In the genomic region with DNA sequence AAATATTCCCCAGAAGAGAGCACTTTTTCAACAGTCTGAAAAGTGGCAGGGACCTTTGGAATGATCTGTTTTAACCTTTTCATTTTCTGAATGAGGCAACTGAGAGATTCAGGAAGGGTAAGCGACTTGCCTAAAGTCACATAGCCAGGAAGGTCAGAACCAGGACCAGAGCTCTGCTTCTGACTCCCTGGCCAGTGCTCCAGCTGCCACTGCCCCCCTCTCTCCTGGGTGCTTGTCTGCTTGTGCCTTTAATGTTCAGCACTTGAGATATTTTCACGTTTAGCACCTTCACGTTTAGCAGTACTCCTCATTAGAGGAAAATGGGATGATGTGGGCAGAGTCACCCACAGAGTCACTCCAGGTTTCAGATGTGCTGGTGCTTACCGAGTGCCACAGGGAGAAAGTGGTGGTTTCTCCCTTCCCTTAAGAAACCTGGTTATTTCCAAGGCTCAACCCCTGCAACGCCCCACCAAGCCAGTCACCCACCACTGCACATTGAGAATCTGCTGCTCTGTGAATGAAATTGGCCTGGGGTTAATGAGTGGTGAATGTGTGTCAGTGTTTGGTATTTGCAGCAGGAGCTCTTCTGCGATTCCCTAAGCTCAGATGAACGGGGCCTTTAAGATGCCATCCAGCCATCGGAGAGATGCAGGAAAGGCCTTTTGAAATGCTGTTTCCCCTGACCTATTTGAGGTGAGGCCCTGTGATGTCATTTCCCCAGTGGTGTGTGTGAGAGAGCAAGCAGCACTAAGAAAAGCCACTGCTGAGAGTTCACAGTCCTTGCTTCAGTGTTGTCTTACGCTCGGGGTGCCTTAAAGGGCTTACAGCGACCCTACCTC, we compare ENCODE assay signal across 9 cellular contexts.
DNase-seq lines count a peak whose midpoint lies in the region; ATAC-seq and TF ChIP-seq lines count a peak whose summit lies in the region.
"Had no signal": no experiment of that assay in that cellular context is flagged by ENCODE, and none has a peak within 500 bp of the region (broad histone marks: within the 10 kb centered on the region; RNA-seq: fewer than 3 reads in every experiment).

No MANE protein-coding gene starts in this region.

- H3K27ac ChIP-seq in neuronal stem cell (replicated peaks; ENCODE audit: low read length) (peak overlapping the region; percentile 75), tibial artery (peak overlapping the region; percentile 58 to 65)

- DNase-seq in activated CD8-positive, alpha-beta T cell treated with anti-CD3 and anti-CD28 coated beads for 36 hours: peak; percentile 84
- DNase-seq in epithelial cell of esophagus (ENCODE audit: low read depth) (peak; percentile 54), neuronal stem cell (ENCODE audit: low spot score) (peak; percentile 51), tibial artery (peak in 1 of 2 donors; percentile 61), NCI-H524 treated with DMSO at 0.1 percent for 48 hours (lab: John Stamatoyannopoulos, UW) (no peak), NCI-H1436 (lab: John Stamatoyannopoulos, UW) (no peak)

- H3K79me1 ChIP-seq in neuronal stem cell (ENCODE audit: low read depth, low read length): peaks cover 1% of the 10 kb centered on the region

- H3K14ac ChIP-seq in neuronal stem cell (ENCODE audit: low read length): no peak overlapping the region

- H2BK5ac ChIP-seq in neuronal stem cell (ENCODE audit: low read length): no peak overlapping the region

- H4K8ac ChIP-seq in neuronal stem cell (ENCODE audit: low read depth, low read length): no peak overlapping the region

- no peak overlapping the region for H2BK120ac ChIP-seq in neuronal stem cell (ENCODE audit: low read depth, low read length)

- H2BK15ac ChIP-seq in neuronal stem cell (ENCODE audit: low read length): no peak overlapping the region

- no CpG with 5 or more reads among the region's 11 CpGs for WGBS in neuronal stem cell (ENCODE audit: extremely low coverage in 2 of 2, insufficient read length in 2 of 2, insufficient replicate concordance in 1 of 2), 2 donors

- H3K9me3 ChIP-seq in neuronal stem cell (replicated peaks in 1 of 2; ENCODE audit: control insufficient read depth in 2 of 2, insufficient read depth in 1 of 2, low read depth in 1 of 2, low read length in 2 of 2): no peaks in the 10 kb centered on the region
- H3K9me3 ChIP-seq in tibial artery: no peaks in the 10 kb centered on the region

- H3K4me3 Mint-ChIP-seq in activated CD8-positive, alpha-beta T cell treated with anti-CD3 and anti-CD28 coated beads for 36 hours: peak overlapping the region; percentile 65

- no peak overlapping the region for H3K4me3 ChIP-seq in epithelial cell of esophagus (ENCODE audit: low read length)
- no peak overlapping the region for H3K4me3 ChIP-seq in neuronal stem cell (ENCODE audit: low read length in 2 of 2)
- H3K4me3 ChIP-seq in tibial artery: no peak overlapping the region
- H3K4me3 ChIP-seq: SK-N-MC had no signal

- H4K91ac ChIP-seq in neuronal stem cell (ENCODE audit: low read depth, low read length, poor library complexity): no peak overlapping the region

- intact Hi-C loops in activated CD8-positive, alpha-beta T cell treated with anti-CD3 and anti-CD28 coated beads for 36 hours (cut with micrococcal nuclease): no loop called here
- intact Hi-C loops in tibial artery (cut with DNase I; ENCODE audit: low total_unique reads): no loop called here

- no peak overlapping the region for H3K4me2 ChIP-seq in neuronal stem cell (ENCODE audit: insufficient read depth, low read length, poor library complexity, severe bottlenecking)

- ATAC-seq in GM19035 (IDR thresholded peaks at IDR 0.05; ENCODE audit: unreplicated experiment): peak; percentile 75
- peak; percentile 75 for ATAC-seq in HG03354 (IDR thresholded peaks at IDR 0.05; ENCODE audit: poor library complexity, severe bottlenecking, unreplicated experiment)
- peak; percentile 92 for ATAC-seq in activated CD8-positive, alpha-beta T cell treated with anti-CD3 and anti-CD28 coated beads for 36 hours

- H3K27ac Mint-ChIP-seq in activated CD8-positive, alpha-beta T cell treated with anti-CD3 and anti-CD28 coated beads for 36 hours: peak overlapping the region; percentile 90

- H3K23ac ChIP-seq in neuronal stem cell (ENCODE audit: low read depth, low read length, poor library complexity): no peak overlapping the region

- H3K9ac ChIP-seq in neuronal stem cell (ENCODE audit: low read depth, low read length, poor library complexity): no peak overlapping the region

- TF ChIP-seq CTCF in activated CD8-positive, alpha-beta T cell treated with anti-CD3 and anti-CD28 coated beads for 36 hours (IDR thresholded peaks at IDR 0.05): no peak
- TF ChIP-seq CTCF in epithelial cell of esophagus (IDR thresholded peaks at IDR 0.05; ENCODE audit: insufficient read depth, low read depth, low read length, missing control alignments) (no peak), tibial artery (IDR thresholded peaks at IDR 0.05) (no peak)

- no peak overlapping the region for H2BK12ac ChIP-seq in neuronal stem cell (ENCODE audit: low read length)

- H3K4me1 ChIP-seq in neuronal stem cell (ENCODE audit: control insufficient read depth in 2 of 2, insufficient read depth in 1 of 2, low read depth in 1 of 2, low read length in 2 of 2): peaks cover 35 to 44% of the 10 kb centered on the region in 2 donors
- peaks cover 0 to 77% (median 54%) of the 10 kb centered on the region in 4 donors for H3K4me1 ChIP-seq in tibial artery

- peaks cover 81% of the 10 kb centered on the region for H3K4me1 Mint-ChIP-seq in activated CD8-positive, alpha-beta T cell treated with anti-CD3 and anti-CD28 coated beads for 36 hours (ENCODE audit: low read depth)

- H3K27me3 ChIP-seq in neuronal stem cell (ENCODE audit: control insufficient read depth in 3 of 3, insufficient read depth in 3 of 3, low read depth in 1 of 3, low read length in 3 of 3) (no peaks in the 10 kb centered on the region), tibial artery (no peaks in the 10 kb centered on the region)

- POLR2A ChIA-PET in activated CD8-positive, alpha-beta T cell treated with anti-CD3 and anti-CD28 coated beads for 36 hours (lab: Charles Lee): interaction anchor here (0.9 to 4.2 kb wide), 11 partner anchors 11 to 93 kb away, joined by 3 to 41 read pairs (median 3); no protein-coding TSS in a partner anchor

- CTCF ChIA-PET in activated CD8-positive, alpha-beta T cell treated with anti-CD3 and anti-CD28 coated beads for 36 hours (lab: Charles Lee): interaction anchor here (0.9 to 1.8 kb wide), 7 partner anchors 9 to 106 kb away, joined by 3 to 5 read pairs (median 3); no protein-coding TSS in a partner anchor

- H3K36me3 ChIP-seq in neuronal stem cell (replicated peaks in 1 of 2; ENCODE audit: control insufficient read depth in 2 of 2, insufficient read depth in 2 of 2, low read length in 2 of 2) (peaks cover 0 to 14% of the 10 kb centered on the region in 2 donors), tibial artery (no peaks in the 10 kb centered on the region)

- no peak overlapping the region for H2AK5ac ChIP-seq in neuronal stem cell (ENCODE audit: low read depth, low read length)

- no peaks in the 10 kb centered on the region for H3K9me3 Mint-ChIP-seq in activated CD8-positive, alpha-beta T cell treated with anti-CD3 and anti-CD28 coated beads for 36 hours

- no peak overlapping the region for H2AFZ ChIP-seq in neuronal stem cell (ENCODE audit: low read length)

- H3K27me3 Mint-ChIP-seq in activated CD8-positive, alpha-beta T cell treated with anti-CD3 and anti-CD28 coated beads for 36 hours: no peaks in the 10 kb centered on the region

- H3K18ac ChIP-seq in neuronal stem cell (ENCODE audit: low read length): peak overlapping the region; percentile 3

- peaks cover 4% of the 10 kb centered on the region for H3K36me3 Mint-ChIP-seq in activated CD8-positive, alpha-beta T cell treated with anti-CD3 and anti-CD28 coated beads for 36 hours (ENCODE audit: low read depth)

- no peak overlapping the region for H3K4ac ChIP-seq in neuronal stem cell (ENCODE audit: low read length)

Comparison
In these comparisons a context has a peak if more than half of its experiments do, and no peak if none do; other contexts are left out.
1. DNase-seq: peak in activated CD8-positive, alpha-beta T cell treated with anti-CD3 and anti-CD28 coated beads for 36 hours (single experiment), epithelial cell of esophagus (single experiment) and neuronal stem cell (single experiment); none in NCI-H524 treated with DMSO at 0.1 percent for 48 hours (single experiment) and NCI-H1436 (single experiment).
2. Peak in every context shown above with its lines, with median percentiles within 50 percentile points of each other: ATAC-seq.